In the genomic region with DNA sequence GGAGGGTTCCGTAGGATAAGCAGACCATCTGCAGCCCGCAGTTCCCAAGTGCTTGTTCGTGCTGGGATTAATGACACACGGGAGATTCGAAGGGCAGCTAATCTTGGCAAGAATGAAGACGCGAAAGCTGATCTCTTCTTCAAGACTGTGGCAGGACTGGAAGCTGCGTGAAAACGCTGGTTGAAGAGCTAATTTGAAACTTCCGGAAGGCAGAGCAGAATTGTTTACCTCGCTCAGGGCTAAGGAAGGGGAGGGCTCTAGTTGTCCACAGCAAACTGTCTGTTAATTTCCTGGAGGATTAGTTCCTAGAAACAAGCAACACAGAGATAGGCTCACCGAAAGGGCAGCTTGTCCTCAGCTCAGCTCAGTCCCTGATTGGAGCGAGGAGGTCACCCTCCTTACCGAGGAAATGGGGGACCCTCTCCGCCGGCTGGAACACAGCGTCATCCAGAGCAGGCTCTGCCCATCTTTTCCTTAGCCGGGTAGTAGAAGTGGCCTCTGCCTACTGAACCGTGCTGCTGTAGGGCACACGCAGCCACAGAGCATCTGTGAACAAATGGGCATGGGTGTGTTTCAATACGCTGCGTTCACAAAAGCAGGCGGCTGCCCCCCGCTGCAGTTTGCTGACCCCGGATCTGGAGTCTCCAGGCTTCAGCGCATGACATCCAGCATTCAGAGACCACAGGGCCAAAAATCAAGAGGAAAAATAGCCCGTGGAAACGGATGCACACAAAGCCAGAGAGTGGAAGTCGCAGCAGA, we compare ENCODE assay signal across 10 cellular contexts. TPM values are rescaled to one million over a fixed set of nuclear protein-coding genes. Genes with fewer than 3 reads are reported as not detected.
DNase-seq lines count a peak whose midpoint lies in the region; ATAC-seq, FAIRE-seq and TF ChIP-seq lines count a peak whose summit lies in the region.
"Had no signal": no experiment of that assay in that cellular context is flagged by ENCODE, and none has a peak within 500 bp of the region (broad histone marks: within the 10 kb centered on the region; RNA-seq: fewer than 3 reads in every experiment).

No MANE protein-coding gene starts in this region.

- TF ChIP-seq CTCF in astrocyte (IDR thresholded peaks at IDR 0.05; ENCODE audit: insufficient read depth, low read depth, low read length), result no peak
- no peak for TF ChIP-seq CTCF in keratinocyte (optimal IDR thresholded peaks at IDR 0.05 in 1 of 3, IDR thresholded peaks at IDR 0.05 in 1 of 3, conservative IDR thresholded peaks at IDR 0.05 in 1 of 3; ENCODE audit: extremely low read depth in 1 of 3, insufficient read depth in 2 of 3, low read length in 3 of 3)

- H4K20me1 ChIP-seq in astrocyte (ENCODE audit: insufficient read depth, low read length), result no peaks in the 10 kb centered on the region
- H4K20me1 ChIP-seq in keratinocyte (ENCODE audit: control insufficient read depth, extremely low read depth, insufficient read depth, low read length), result no peaks in the 10 kb centered on the region

- peaks cover 15% of the 10 kb centered on the region for H3K27me3 Mint-ChIP-seq in astrocyte (ENCODE audit: low read depth, unreplicated experiment)

- H3K9me1 ChIP-seq in keratinocyte (ENCODE audit: control insufficient read depth, extremely low read depth, insufficient read depth, low read length), result no peaks in the 10 kb centered on the region

- no peaks in the 10 kb centered on the region for H3K79me2 ChIP-seq in astrocyte (ENCODE audit: insufficient read depth, low read length)
- H3K79me2 ChIP-seq in keratinocyte (ENCODE audit: control insufficient read depth, insufficient read depth, low read length), result no peaks in the 10 kb centered on the region

- H3K4me1 Mint-ChIP-seq in astrocyte (ENCODE audit: low read depth, unreplicated experiment), result no peaks in the 10 kb centered on the region
- peaks cover 12% of the 10 kb centered on the region for H3K4me1 Mint-ChIP-seq in stimulated activated effector memory CD8-positive, alpha-beta T cell treated with anti-CD3 and anti-CD28 coated beads, Interleukin-12 subunit alpha, Interleukin-12 subunit beta, amount 100 ng/mL, for 72 hours

- peak overlapping the region; percentile 41 for H3K4me3 ChIP-seq in astrocyte (ENCODE audit: insufficient read depth, low read depth, low read length)
- no peak overlapping the region for H3K4me3 ChIP-seq in keratinocyte (ENCODE audit: control insufficient read depth in 2 of 3, extremely low read depth in 1 of 3, insufficient read depth in 2 of 3, low read depth in 1 of 3, low read length in 3 of 3)

- no peak overlapping the region for H3K27ac ChIP-seq in astrocyte (ENCODE audit: low read depth, low read length)
- no peak overlapping the region for H3K27ac ChIP-seq in keratinocyte (ENCODE audit: control insufficient read depth, insufficient read depth, low read length)

- H3K36me3 ChIP-seq in astrocyte (ENCODE audit: insufficient read depth, low read length), result no peaks in the 10 kb centered on the region
- H3K36me3 ChIP-seq in keratinocyte (ENCODE audit: control insufficient read depth in 2 of 2, extremely low read depth in 1 of 2, insufficient read depth in 2 of 2, low read length in 2 of 2), result no peaks in the 10 kb centered on the region

- dilution Hi-C loops in keratinocyte (cut with MboI; ENCODE audit: extremely low pct_ligation_motif_present, low sequenced_read_pairs), result no loop called here

- no peak overlapping the region for H3K27ac Mint-ChIP-seq in astrocyte (ENCODE audit: unreplicated experiment)
- H3K27ac Mint-ChIP-seq in stimulated activated effector memory CD8-positive, alpha-beta T cell treated with anti-CD3 and anti-CD28 coated beads, Interleukin-12 subunit alpha, Interleukin-12 subunit beta, amount 100 ng/mL, for 72 hours, result peak overlapping the region; percentile 91

- peak overlapping the region; percentile 31 for H3K4me3 Mint-ChIP-seq in astrocyte (ENCODE audit: unreplicated experiment)
- H3K4me3 Mint-ChIP-seq in stimulated activated effector memory CD8-positive, alpha-beta T cell treated with anti-CD3 and anti-CD28 coated beads, Interleukin-12 subunit alpha, Interleukin-12 subunit beta, amount 100 ng/mL, for 72 hours, result peak overlapping the region; percentile 66

- H3K4me2 ChIP-seq in astrocyte (ENCODE audit: low read length), result peak overlapping the region; percentile 78
- H3K4me2 ChIP-seq in keratinocyte (ENCODE audit: control insufficient read depth, extremely low read depth, insufficient read depth, low read depth, low read length), result peak overlapping the region; percentile 16

- H3K27me3 ChIP-seq in astrocyte (ENCODE audit: insufficient read depth, low read length) (no peaks in the 10 kb centered on the region), keratinocyte (ENCODE audit: control insufficient read depth, extremely low read depth, insufficient read depth, low read length) (no peaks in the 10 kb centered on the region)

- peak; percentile 65 for DNase-seq in DMS 273 (lab: John Stamatoyannopoulos, UW; ENCODE audit: unreplicated experiment)
- DNase-seq in DMS 273 treated with DMSO at 0.1 percent for 48 hours (lab: John Stamatoyannopoulos, UW), result no peak
- peak; percentile 36 for DNase-seq in NCI-H774 (lab: John Stamatoyannopoulos, UW)
- DNase-seq in astrocyte (ENCODE audit: low read depth), result peak; percentile 44
- DNase-seq in keratinocyte (ENCODE audit: low read depth, low spot score), result no peak
- no peak for DNase-seq in stimulated activated effector memory CD8-positive, alpha-beta T cell treated with anti-CD3 and anti-CD28 coated beads, Interleukin-12 subunit alpha, Interleukin-12 subunit beta, amount 100 ng/mL, for 72 hours (ENCODE audit: low spot score in 2 of 2)
- DNase-seq in GM19240 (ENCODE audit: insufficient read length, low spot score), result no peak
- no peak for DNase-seq in NCI-H187 treated with DMSO at 0.1 percent for 48 hours (lab: John Stamatoyannopoulos, UW)

- H3K4me1 ChIP-seq in astrocyte (ENCODE audit: insufficient read depth, low read length) (peaks cover 16% of the 10 kb centered on the region), keratinocyte (ENCODE audit: control insufficient read depth, extremely low read depth, insufficient read depth, low read length) (peaks cover 17% of the 10 kb centered on the region)

- no peaks in the 10 kb centered on the region for H3K9me3 ChIP-seq in astrocyte (ENCODE audit: insufficient read depth, low read depth, low read length)
- peaks cover 5% of the 10 kb centered on the region for H3K9me3 ChIP-seq in keratinocyte (ENCODE audit: control insufficient read depth, low read depth, low read length)

- H3K9ac ChIP-seq in astrocyte (ENCODE audit: low read length) (peak overlapping the region; percentile 39), keratinocyte (ENCODE audit: control insufficient read depth, extremely low read depth, insufficient read depth, low read length) (no peak overlapping the region)

- H2AFZ ChIP-seq in astrocyte (ENCODE audit: low read depth, low read length), result peak overlapping the region; percentile 87
- H2AFZ ChIP-seq in keratinocyte (ENCODE audit: control insufficient read depth, low read length), result peak overlapping the region; percentile 74

- peaks cover 3% of the 10 kb centered on the region for H3K36me3 Mint-ChIP-seq in astrocyte (ENCODE audit: low read depth, unreplicated experiment)
- H3K36me3 Mint-ChIP-seq in stimulated activated effector memory CD8-positive, alpha-beta T cell treated with anti-CD3 and anti-CD28 coated beads, Interleukin-12 subunit alpha, Interleukin-12 subunit beta, amount 100 ng/mL, for 72 hours, result no peaks in the 10 kb centered on the region

- H3K9me3 Mint-ChIP-seq in astrocyte (ENCODE audit: unreplicated experiment), result peaks cover 15% of the 10 kb centered on the region
- H3K9me3 Mint-ChIP-seq in stimulated activated effector memory CD8-positive, alpha-beta T cell treated with anti-CD3 and anti-CD28 coated beads, Interleukin-12 subunit alpha, Interleukin-12 subunit beta, amount 100 ng/mL, for 72 hours, result no peaks in the 10 kb centered on the region

- FAIRE-seq in astrocyte (lab: Jason Lieb, UNC) (peak; percentile 55), keratinocyte (lab: Jason Lieb, UNC) (peak; percentile 26)
- FAIRE-seq: A204.1, TTC549 had no signal

- peak; percentile 79 for ATAC-seq in stimulated activated effector memory CD8-positive, alpha-beta T cell treated with anti-CD3 and anti-CD28 coated beads, Interleukin-12 subunit alpha, Interleukin-12 subunit beta, amount 100 ng/mL, for 72 hours

RNA-seq across cellular contexts. Expression of a gene that starts 16.7 kb away (rescaled TPM):
- total RNA-seq in astrocyte, result 43.3 and 51.4 TPM in 2 replicates
- 48.9 to 74.4 TPM (median 56.7 TPM) in 3 replicates for polyA plus RNA-seq in keratinocyte
- 102 TPM for polyA plus RNA-seq in keratinocyte (2011; ENCODE audit: low read depth)
- 30.3 and 63.1 TPM in 2 replicates for polyA plus RNA-seq in keratinocyte (2011; cell fraction: cytosol; rRNA removed)
- polyA plus RNA-seq in keratinocyte (2011; cell fraction: nucleus; rRNA removed), result 87.9 and 109 TPM in 2 replicates
- 66.3 and 124 TPM in 2 replicates for polyA plus RNA-seq in keratinocyte (2012; ENCODE audit: low replicate concordance)
- 44.6 to 102 TPM (median 54.9 TPM) in 3 replicates for polyA minus RNA-seq in keratinocyte
- polyA minus RNA-seq in keratinocyte (2011; cell fraction: cytosol; rRNA and poly(A)+ RNA removed), result 94.8 TPM
- 66.4 and 99.6 TPM in 2 replicates for polyA minus RNA-seq in keratinocyte (2011; cell fraction: nucleus; rRNA and poly(A)+ RNA removed)

RNA-seq across cellular contexts. Expression of a gene that starts 26.6 kb away (rescaled TPM):
- total RNA-seq in astrocyte, result 16.8 and 19.0 TPM in 2 replicates
- 14.5 to 26.7 TPM (median 20.9 TPM) in 3 replicates for polyA plus RNA-seq in keratinocyte
- 18.9 TPM for polyA plus RNA-seq in keratinocyte (2011; ENCODE audit: low read depth)
- polyA plus RNA-seq in keratinocyte (2011; cell fraction: cytosol; rRNA removed), result 12.8 and 20.2 TPM in 2 replicates
- 12.8 and 15.0 TPM in 2 replicates for polyA plus RNA-seq in keratinocyte (2011; cell fraction: nucleus; rRNA removed)
- 5.6 and 22.8 TPM in 2 replicates for polyA plus RNA-seq in keratinocyte (2012; ENCODE audit: low replicate concordance)
- polyA minus RNA-seq in keratinocyte, result 7.6 to 13.2 TPM (median 10.2 TPM) in 3 replicates
- 19.2 TPM for polyA minus RNA-seq in keratinocyte (2011; cell fraction: cytosol; rRNA and poly(A)+ RNA removed)
- polyA minus RNA-seq in keratinocyte (2011; cell fraction: nucleus; rRNA and poly(A)+ RNA removed), result 8.2 and 9.0 TPM in 2 replicates

Comparison
In these comparisons a context has a peak if more than half of its experiments do, and no peak if none do; other contexts are left out.
1. DNase-seq: peak in DMS 273 (single experiment), NCI-H774 (single experiment) and astrocyte (single experiment); none in DMS 273 treated with DMSO at 0.1 percent for 48 hours (single experiment), keratinocyte (single experiment), stimulated activated effector memory CD8-positive, alpha-beta T cell treated with anti-CD3 and anti-CD28 coated beads, Interleukin-12 subunit alpha, Interleukin-12 subunit beta, amount 100 ng/mL, for 72 hours (0 of 2), GM19240 (single experiment) and NCI-H187 treated with DMSO at 0.1 percent for 48 hours (single experiment).